In genomic region chr12:92445253-92446081, GRCh38 we compare ENCODE assay signal across 9 cellular contexts.
DNase-seq lines count a peak whose midpoint lies in the region; ATAC-seq lines count a peak whose summit lies in the region.
"Had no signal": no experiment of that assay in that cellular context is flagged by ENCODE, and none has a peak within 500 bp of the region (broad histone marks: within the 10 kb centered on the region; RNA-seq: fewer than 3 reads in every experiment).

No MANE protein-coding gene starts in this region.

- CTCF ChIA-PET in naive thymus-derived CD4-positive, alpha-beta T cell (lab: Charles Lee), result interaction anchor here (0.6 kb wide), 1 partner anchor 220 kb away, joined by 3 read pairs; no protein-coding TSS in a partner anchor

- peaks cover 0 to 18% (median 0%) of the 10 kb centered on the region in 5 donors for H3K36me3 Mint-ChIP-seq in naive thymus-derived CD4-positive, alpha-beta T cell

- no peak overlapping the region for H3K4me3 ChIP-seq in naive thymus-derived CD4-positive, alpha-beta T cell (ENCODE audit: low read length)
- H3K4me3 ChIP-seq: cardiac muscle cell had no signal

- H3K9me3 Mint-ChIP-seq in naive thymus-derived CD4-positive, alpha-beta T cell, result peaks cover 0 to 25% (median 1%) of the 10 kb centered on the region in 11 donors

- H3K4me3 Mint-ChIP-seq in naive thymus-derived CD4-positive, alpha-beta T cell, result peak overlapping the region in 3 of 10 donors; percentile 16 to 37 (median 27)

- peaks cover 0 to 3% (median 0%) of the 10 kb centered on the region in 5 donors for H3K27me3 Mint-ChIP-seq in naive thymus-derived CD4-positive, alpha-beta T cell

- H3K27me3 ChIP-seq in naive thymus-derived CD4-positive, alpha-beta T cell (ENCODE audit: control insufficient read depth in 2 of 2, insufficient read depth in 2 of 2, low read length in 2 of 2), result no peaks in the 10 kb centered on the region
- H3K27me3 ChIP-seq: cardiac muscle cell had no signal

- intact Hi-C loops in naive thymus-derived CD4-positive, alpha-beta T cell (cut with micrococcal nuclease), result no loop called here

- peaks cover 10 to 36% (median 24%) of the 10 kb centered on the region in 7 donors for H3K4me1 Mint-ChIP-seq in naive thymus-derived CD4-positive, alpha-beta T cell

- peak overlapping the region in 2 of 9 donors; percentile 34 to 36 for H3K27ac Mint-ChIP-seq in naive thymus-derived CD4-positive, alpha-beta T cell

- H3K9me3 ChIP-seq in naive thymus-derived CD4-positive, alpha-beta T cell (ENCODE audit: control insufficient read depth in 2 of 3, low read length in 3 of 3), result no peaks in the 10 kb centered on the region

- POLR2A ChIA-PET in naive thymus-derived CD4-positive, alpha-beta T cell (lab: Charles Lee), result interaction anchor here (0.6 kb wide), 1 partner anchor 153 kb away, joined by 3 read pairs; no protein-coding TSS in a partner anchor

- peaks cover 0 to 12% of the 10 kb centered on the region in 2 donors for H3K4me1 ChIP-seq in naive thymus-derived CD4-positive, alpha-beta T cell (ENCODE audit: control insufficient read depth in 2 of 2, insufficient read depth in 2 of 2, low read length in 2 of 2)

- DNase-seq in RPMI8226 (peak; percentile 78), SIG-M5 treated with dmso at 0.1 percent for 504 hours (lab: John Stamatoyannopoulos, UW; ENCODE audit: unreplicated experiment) (no peak), globus pallidus (ENCODE audit: low spot score) (no peak)
- no peak for DNase-seq in naive thymus-derived CD4-positive, alpha-beta T cell
- no peak for DNase-seq in stimulated activated CD4-positive, alpha-beta T cell treated with anti-CD3 and anti-CD28 coated beads, Interleukin-12 subunit alpha, Interleukin-12 subunit beta, amount 100 ng/mL, for 4 hours
- DNase-seq in stimulated activated CD4-positive, alpha-beta T cell treated with anti-CD3 and anti-CD28 coated beads, Interleukin-2, amount 100 ng/mL, for 24 hours, result no peak

- H3K27ac ChIP-seq in naive thymus-derived CD4-positive, alpha-beta T cell (ENCODE audit: low read depth, low read length), result no peak overlapping the region
- H3K27ac ChIP-seq: cardiac muscle cell had no signal

- no peaks in the 10 kb centered on the region for H3K36me3 ChIP-seq in naive thymus-derived CD4-positive, alpha-beta T cell (ENCODE audit: control insufficient read depth in 2 of 3, insufficient read depth in 3 of 3, low read length in 3 of 3)
- H3K36me3 ChIP-seq: cardiac muscle cell had no signal

- ATAC-seq in GM18519 (IDR thresholded peaks at IDR 0.05; ENCODE audit: low FRiP score, unreplicated experiment) (peak; percentile 67), HG02610 (IDR thresholded peaks at IDR 0.05; ENCODE audit: unreplicated experiment) (peak; percentile 76)
- peak; percentile 34 for ATAC-seq in naive thymus-derived CD4-positive, alpha-beta T cell
